Comparison of ENCODE assay signal across 12 cellular contexts in the genomic region with DNA sequence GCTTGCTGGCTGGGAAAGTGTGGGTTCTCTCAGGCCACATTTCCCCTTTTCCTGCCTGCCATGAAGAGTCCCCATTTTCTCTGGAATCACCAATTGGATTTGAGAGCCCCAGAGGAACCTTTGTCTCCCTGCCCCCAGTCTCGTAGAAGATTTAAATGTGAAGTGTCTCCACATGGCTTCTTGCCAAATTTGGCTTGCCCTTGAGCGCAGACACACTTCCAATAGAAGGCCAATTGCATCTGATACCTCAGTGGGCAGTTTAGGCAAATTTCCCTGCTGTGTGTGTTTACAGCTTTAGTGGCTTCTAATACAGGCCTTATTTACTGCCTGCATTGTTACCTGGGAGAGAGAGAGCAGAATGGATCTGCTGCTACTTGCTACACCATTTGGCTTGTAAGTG. TPM values are rescaled to one million over a fixed set of nuclear protein-coding genes. Genes with fewer than 3 reads are reported as not detected.
DNase-seq lines count a peak whose midpoint lies in the region; ATAC-seq and TF ChIP-seq lines count a peak whose summit lies in the region.
"Had no signal": no experiment of that assay in that cellular context is flagged by ENCODE, and none has a peak within 500 bp of the region (broad histone marks: within the 10 kb centered on the region; RNA-seq: fewer than 3 reads in every experiment).

No MANE protein-coding gene starts in this region.

- H4K91ac ChIP-seq in H9 (ENCODE audit: insufficient read length, low read depth, low read length) = no peak overlapping the region

- H2BK20ac ChIP-seq in H9 (ENCODE audit: low read depth, low read length, poor library complexity, severe bottlenecking) = no peak overlapping the region

- no peaks in the 10 kb centered on the region for H3K9me3 Mint-ChIP-seq in H9

- H3K36me3 Mint-ChIP-seq in H9 (ENCODE audit: insufficient read depth in 1 of 3, low read depth in 3 of 3) = no peaks in the 10 kb centered on the region

- no peak overlapping the region for H4K8ac ChIP-seq in H9 (replicated peaks; ENCODE audit: insufficient read length, low read depth, low read length)

- no peak overlapping the region for H2BK120ac ChIP-seq in H9 (ENCODE audit: low read depth, low read length, poor library complexity, severe bottlenecking)

- H4K20me1 ChIP-seq in H9 (ENCODE audit: control insufficient read depth, insufficient read depth, insufficient read length) (no peaks in the 10 kb centered on the region), osteoblast (ENCODE audit: insufficient read depth, low read length) (no peaks in the 10 kb centered on the region)

- peaks cover 5% of the 10 kb centered on the region for H3K23me2 ChIP-seq in H9 (ENCODE audit: insufficient read length, low read depth, low read length, poor library complexity, severe bottlenecking)

- H3K9ac ChIP-seq in H9 (ENCODE audit: extremely low read depth, insufficient read length, low read length) = no peak overlapping the region

- H3K4me1 Mint-ChIP-seq in H9 = peaks cover 61 to 63% of the 10 kb centered on the region in 2 experiments

- H2AK5ac ChIP-seq in H9 (ENCODE audit: insufficient read length, low read length) = no peak overlapping the region

- no peaks in the 10 kb centered on the region for H3K36me3 ChIP-seq in osteoblast (ENCODE audit: insufficient read depth, low read length)
- H3K36me3 ChIP-seq: esophagus muscularis mucosa, thoracic aorta had no signal

- H4K5ac ChIP-seq in H9 (ENCODE audit: insufficient read length, low read depth, low read length) = no peak overlapping the region

- H3K79me1 ChIP-seq in H9 (ENCODE audit: insufficient read depth, low read depth, low read length, poor library complexity, severe bottlenecking) = no peaks in the 10 kb centered on the region

- H3T11ph ChIP-seq in H9 (ENCODE audit: low read length) = no peak overlapping the region

- TF ChIP-seq CTCF in H9 (conservative IDR thresholded peaks at IDR 0.05) = no peak
- no peak for TF ChIP-seq CTCF in osteoblast (IDR thresholded peaks at IDR 0.05; ENCODE audit: extremely low read depth, low read depth, low read length)

- no peak overlapping the region for H3K18ac ChIP-seq in H9 (ENCODE audit: insufficient read length, low read depth, low read length)

- peaks cover 10% of the 10 kb centered on the region for H3K27me3 Mint-ChIP-seq in H9 (ENCODE audit: low read depth)

- peak; percentile 1 for DNase-seq in COLO668 (lab: John Stamatoyannopoulos, UW; ENCODE audit: unreplicated experiment)
- DNase-seq in H9 = no peak
- peak; percentile 59 for DNase-seq in NCI-H774 (lab: John Stamatoyannopoulos, UW)
- DNase-seq in medulla oblongata (ENCODE audit: extremely low spot score) = peak; percentile 11
- no peak for DNase-seq in amygdala (lab: John Stamatoyannopoulos, UW)
- no peak for DNase-seq in osteoblast (ENCODE audit: insufficient read length, low spot score, missing footprints)
- DNase-seq: activated CD8-positive, alpha-beta memory T cell treated with anti-CD3 and anti-CD28 coated beads, Interleukin-2, amount 50 U/mL, for 48 hours; IMR-90 had no signal

- H3K27ac Mint-ChIP-seq in H9 = peak overlapping the region in 2 of 3 experiments; percentile 46 to 82; a peak in 3 of 7 replicates

- no peak overlapping the region for H3K14ac ChIP-seq in H9 (ENCODE audit: insufficient read depth, low read length)

- H3K79me2 ChIP-seq in H9 (ENCODE audit: insufficient read depth, low read length) (no peaks in the 10 kb centered on the region), osteoblast (ENCODE audit: insufficient read depth, low read length) (no peaks in the 10 kb centered on the region)

- no peak overlapping the region for H2BK5ac ChIP-seq in H9 (ENCODE audit: insufficient read length, low read length)

- H3K27ac ChIP-seq in H9 (ENCODE audit: insufficient read length, low read depth, low read length) = no peak overlapping the region
- no peak overlapping the region for H3K27ac ChIP-seq in osteoblast (ENCODE audit: low read depth, low read length)
- H3K27ac ChIP-seq: esophagus muscularis mucosa, thoracic aorta had no signal

- no peak overlapping the region for H3K4me3 ChIP-seq in osteoblast (ENCODE audit: insufficient read depth, low read length)
- H3K4me3 ChIP-seq: esophagus muscularis mucosa, thoracic aorta had no signal

- no peak overlapping the region for H3K4me2 ChIP-seq in H9 (ENCODE audit: insufficient read depth, insufficient read length, low read length)
- no peak overlapping the region for H3K4me2 ChIP-seq in osteoblast (ENCODE audit: insufficient read depth, low read length)

- H3K4me3 Mint-ChIP-seq in H9 = no peak overlapping the region

- H2BK12ac ChIP-seq in H9 (ENCODE audit: insufficient read length, low read depth, low read length) = no peak overlapping the region

- no peak overlapping the region for H2BK15ac ChIP-seq in H9 (ENCODE audit: low read depth, low read length)

- H3K4me1 ChIP-seq in H9 (ENCODE audit: insufficient read depth, low read length) (peaks cover 16% of the 10 kb centered on the region; the same call in 1 of the 2 replicates), osteoblast (ENCODE audit: insufficient read depth, low read length) (peaks cover 8% of the 10 kb centered on the region)

- ATAC-seq in GM21825 (IDR thresholded peaks at IDR 0.05; ENCODE audit: unreplicated experiment) (no peak), HG02623 (IDR thresholded peaks at IDR 0.05; ENCODE audit: unreplicated experiment) (no peak)

- no peak overlapping the region for H3K4ac ChIP-seq in H9 (ENCODE audit: low read depth, low read length)

- no peak overlapping the region for H3K23ac ChIP-seq in H9 (ENCODE audit: insufficient read length, low read depth, low read length)

- WGBS in H9 (ENCODE audit: extremely low coverage, insufficient read length, low lambda C conversion rate) = no CpG with 5 or more reads among the region's 2 CpGs

- H3K27me3 ChIP-seq in H9 (ENCODE audit: insufficient read depth, low read length) = no peaks in the 10 kb centered on the region
- H3K27me3 ChIP-seq in osteoblast (ENCODE audit: insufficient read depth, low read length) = no peaks in the 10 kb centered on the region
- H3K27me3 ChIP-seq: esophagus muscularis mucosa had no signal

- H2AFZ ChIP-seq in H9 (ENCODE audit: low read length) (no peak overlapping the region), osteoblast (ENCODE audit: low read length) (no peak overlapping the region)

- no peak overlapping the region for H3K56ac ChIP-seq in H9 (ENCODE audit: insufficient read length, low read depth, low read length)

- no peaks in the 10 kb centered on the region for H3K9me3 ChIP-seq in H9 (ENCODE audit: control insufficient read depth, low read depth, low read length)
- no peaks in the 10 kb centered on the region for H3K9me3 ChIP-seq in osteoblast (ENCODE audit: low read depth, low read length)
- H3K9me3 ChIP-seq: esophagus muscularis mucosa, thoracic aorta had no signal

RNA-seq across cellular contexts. Expression of gene CDK5R1, which starts 29.7 kb away (rescaled TPM):
- 10.4 and 11.4 TPM in 2 replicates for total RNA-seq in H9 (2021)
- total RNA-seq in osteoblast = 0.59 and 0.72 TPM in 2 replicates

Comparison
In these comparisons a context has a peak if more than half of its experiments do, and no peak if none do; other contexts are left out.
1. DNase-seq: peak in COLO668 (single experiment), NCI-H774 (single experiment) and medulla oblongata (single experiment); none in H9 (single experiment), amygdala (0 of 56) and osteoblast (single experiment).